27 cellular contexts compared by ENCODE assay signal in genomic region chr20:49091104-49091503, GRCh38. TPM values are rescaled to one million over a fixed set of nuclear protein-coding genes. Genes with fewer than 3 reads are reported as not detected.
DNase-seq lines count a peak whose midpoint lies in the region; ATAC-seq, FAIRE-seq and TF ChIP-seq lines count a peak whose summit lies in the region.
"Had no signal": no experiment of that assay in that cellular context is flagged by ENCODE, and none has a peak within 500 bp of the region (broad histone marks: within the 10 kb centered on the region; RNA-seq: fewer than 3 reads in every experiment).

No MANE protein-coding gene starts in this region.

- H3K27me3 ChIP-seq in PC-9 (ENCODE audit: insufficient read depth, low read depth) (no peaks in the 10 kb centered on the region), trophoblast cell (ENCODE audit: insufficient read depth, low read length) (no peaks in the 10 kb centered on the region)
- H3K27me3 ChIP-seq in CD4-positive, alpha-beta memory T cell (ENCODE audit: insufficient read depth, low read length) = no peaks in the 10 kb centered on the region
- H3K27me3 ChIP-seq: BE2C; BLaER1 treated with 17β-estradiol and CSF1 and Interleukin-3, amounts not matched to agents 10 nM and 100 nM had no signal

- H3K14ac ChIP-seq in trophoblast cell (ENCODE audit: low read length) = no peak overlapping the region

- CTCF ChIA-PET in PC-9 (lab: Charles Lee) = interaction anchor here (0.6 kb wide), 1 partner anchor 114 kb away, joined by 6 read pairs; no protein-coding TSS in a partner anchor
- CTCF ChIA-PET in CD4-positive, alpha-beta memory T cell (lab: Charles Lee; ENCODE audit: partially characterized antibody) = no interaction called here

- no CpG with 5 or more reads among the region's 8 CpGs for WGBS in trophoblast cell (ENCODE audit: extremely low coverage, insufficient coverage, insufficient read length)

- H3K79me2 ChIP-seq in PC-9 (ENCODE audit: low read depth) (0 out of 2 replicates have a peak, but pooled peaks cover 3% of the 10 kb centered on the region), trophoblast cell (ENCODE audit: control insufficient read depth, insufficient read depth, low read length, poor library complexity) (no peaks in the 10 kb centered on the region)

- H2AFZ ChIP-seq in PC-9 (no peak overlapping the region), trophoblast cell (ENCODE audit: insufficient read depth, low read length, poor library complexity) (no peak overlapping the region)

- BruUV-seq in PC-9 (replicated peaks; lab: Mats Ljungman, UMichigan) = TSS peak; percentile 1

- no peaks in the 10 kb centered on the region for H3K9me3 Mint-ChIP-seq in activated T-cell treated with anti-CD3 and anti-CD28 coated beads, Interleukin-2, amount 50 U/mL, for 24 hours
- no peaks in the 10 kb centered on the region for H3K9me3 Mint-ChIP-seq in activated T-cell treated with anti-CD3 and anti-CD28 coated beads, Interleukin-2, amount 50 U/mL, for 72 hours
- H3K9me3 Mint-ChIP-seq in effector memory CD8-positive, alpha-beta T cell = no peaks in the 10 kb centered on the region
- no peaks in the 10 kb centered on the region for H3K9me3 Mint-ChIP-seq in CD4-positive, alpha-beta memory T cell
- H3K9me3 Mint-ChIP-seq: CD14-positive monocyte; CD4-positive, alpha-beta T cell; HFFc6 had no signal

- no peaks in the 10 kb centered on the region for H3K27me3 Mint-ChIP-seq in activated T-cell treated with anti-CD3 and anti-CD28 coated beads, Interleukin-2, amount 50 U/mL, for 24 hours
- H3K27me3 Mint-ChIP-seq in activated T-cell treated with anti-CD3 and anti-CD28 coated beads, Interleukin-2, amount 50 U/mL, for 72 hours (ENCODE audit: low read depth) = no peaks in the 10 kb centered on the region
- no peaks in the 10 kb centered on the region for H3K27me3 Mint-ChIP-seq in effector memory CD8-positive, alpha-beta T cell
- no peaks in the 10 kb centered on the region for H3K27me3 Mint-ChIP-seq in CD4-positive, alpha-beta memory T cell
- H3K27me3 Mint-ChIP-seq: CD4-positive, alpha-beta T cell had no signal

- H3K9me2 ChIP-seq in PC-9 (ENCODE audit: insufficient read depth) = no peaks in the 10 kb centered on the region

- no peak overlapping the region for H3K4me3 ChIP-seq in PC-9
- H3K4me3 ChIP-seq in trophoblast cell (ENCODE audit: low read depth, low read length) = no peak overlapping the region
- H3K4me3 ChIP-seq in CD4-positive, alpha-beta memory T cell (ENCODE audit: low read length in 2 of 2) = no peak overlapping the region
- H3K4me3 ChIP-seq: A549; BLaER1 treated with 17β-estradiol and CSF1 and Interleukin-3, amounts not matched to agents 10 nM and 100 nM; HAP-1 had no signal

- no peak overlapping the region for H3K4ac ChIP-seq in trophoblast cell (ENCODE audit: low read depth, low read length)

- peaks cover 41% of the 10 kb centered on the region; the same call in 1 of the 2 replicates for H3F3A ChIP-seq in PC-9 (ENCODE audit: insufficient read depth, low read depth)

- H3K9ac ChIP-seq in trophoblast cell (ENCODE audit: low read length) = peak overlapping the region; percentile 18
- H3K9ac ChIP-seq: BLaER1 treated with 17β-estradiol and CSF1 and Interleukin-3, amounts not matched to agents 10 nM and 100 nM had no signal

- no peak overlapping the region for H2BK120ac ChIP-seq in trophoblast cell (ENCODE audit: insufficient read depth, low read length, poor library complexity)

- no peak for TF ChIP-seq CTCF in PC-9 (conservative IDR thresholded peaks at IDR 0.05)

- no peak for FAIRE-seq in frontal cortex (lab: Jason Lieb, UNC)
- FAIRE-seq: A549, GM12891, GM18507, H54 had no signal

- POLR2A ChIA-PET in PC-9 (lab: Charles Lee; ENCODE audit: unreplicated experiment) = no interaction called here
- POLR2A ChIA-PET in CD4-positive, alpha-beta memory T cell (lab: Charles Lee; ENCODE audit: partially characterized antibody) = no interaction called here

- no peak overlapping the region for H4K8ac ChIP-seq in trophoblast cell (ENCODE audit: low read depth, low read length)

- no peak overlapping the region for H3K4me2 ChIP-seq in PC-9
- H3K4me2 ChIP-seq in trophoblast cell (ENCODE audit: low read length) = no peak overlapping the region
- H3K4me2 ChIP-seq: A549; BLaER1 treated with 17β-estradiol and CSF1 and Interleukin-3, amounts not matched to agents 10 nM and 100 nM had no signal

- no peak overlapping the region for H3K23ac ChIP-seq in trophoblast cell (ENCODE audit: low read length)

- H3K36me3 ChIP-seq in PC-9 (ENCODE audit: low read depth) (peaks cover 60% of the 10 kb centered on the region), trophoblast cell (ENCODE audit: control insufficient read depth in 1 of 2, insufficient read depth in 2 of 2, low read length in 2 of 2) (peaks cover 32 to 54% of the 10 kb centered on the region in 2 experiments)
- peaks cover 76% of the 10 kb centered on the region for H3K36me3 ChIP-seq in CD4-positive, alpha-beta memory T cell (ENCODE audit: insufficient read depth, low read length)

- H3K4me1 Mint-ChIP-seq in activated T-cell treated with anti-CD3 and anti-CD28 coated beads, Interleukin-2, amount 50 U/mL, for 24 hours (ENCODE audit: low read depth) = no peaks in the 10 kb centered on the region
- H3K4me1 Mint-ChIP-seq in activated T-cell treated with anti-CD3 and anti-CD28 coated beads, Interleukin-2, amount 50 U/mL, for 72 hours (ENCODE audit: low read depth) = no peaks in the 10 kb centered on the region
- no peaks in the 10 kb centered on the region for H3K4me1 Mint-ChIP-seq in effector memory CD8-positive, alpha-beta T cell (ENCODE audit: low read depth in 2 of 2)
- H3K4me1 Mint-ChIP-seq in CD4-positive, alpha-beta memory T cell = no peaks in the 10 kb centered on the region
- H3K4me1 Mint-ChIP-seq: CD14-positive monocyte had no signal

- H3K9me3 ChIP-seq in PC-9 (ENCODE audit: insufficient read depth, low read depth) (no peaks in the 10 kb centered on the region), trophoblast cell (ENCODE audit: insufficient read depth, low read depth, low read length) (no peaks in the 10 kb centered on the region)
- H3K9me3 ChIP-seq in CD4-positive, alpha-beta memory T cell (ENCODE audit: control insufficient read depth in 1 of 2, low read length in 2 of 2) = no peaks in the 10 kb centered on the region
- H3K9me3 ChIP-seq: A549; BE2C; BLaER1 treated with 17β-estradiol and CSF1 and Interleukin-3, amounts not matched to agents 10 nM and 100 nM; HAP-1 had no signal

- no peak overlapping the region for H3K4me3 Mint-ChIP-seq in activated T-cell treated with anti-CD3 and anti-CD28 coated beads, Interleukin-2, amount 50 U/mL, for 24 hours
- no peak overlapping the region for H3K4me3 Mint-ChIP-seq in activated T-cell treated with anti-CD3 and anti-CD28 coated beads, Interleukin-2, amount 50 U/mL, for 72 hours
- H3K4me3 Mint-ChIP-seq in effector memory CD8-positive, alpha-beta T cell = no peak overlapping the region
- no peak overlapping the region for H3K4me3 Mint-ChIP-seq in CD4-positive, alpha-beta memory T cell
- H3K4me3 Mint-ChIP-seq: CD14-positive monocyte; CD4-positive, alpha-beta T cell; HFFc6 had no signal

- H2AK5ac ChIP-seq in trophoblast cell (ENCODE audit: low read length) = no peak overlapping the region

- H3K18ac ChIP-seq in trophoblast cell (ENCODE audit: low read length) = no peak overlapping the region

- ATAC-seq in activated T-cell treated with anti-CD3 and anti-CD28 coated beads, Interleukin-2, amount 50 U/mL, for 72 hours (replicated peaks in 1 of 2) = no peak
- ATAC-seq in effector memory CD8-positive, alpha-beta T cell (replicated peaks) = no peak
- ATAC-seq: A549 had no signal

- H4K91ac ChIP-seq in trophoblast cell (ENCODE audit: low read depth, low read length) = no peak overlapping the region

- no peak overlapping the region for H2BK12ac ChIP-seq in trophoblast cell (ENCODE audit: low read length)

- no peaks in the 10 kb centered on the region for H3K4me1 ChIP-seq in PC-9 (replicated peaks; ENCODE audit: insufficient read depth)
- H3K4me1 ChIP-seq in trophoblast cell (ENCODE audit: control insufficient read depth in 1 of 2, insufficient read depth in 2 of 2, low read length in 2 of 2) = no peaks in the 10 kb centered on the region
- no peaks in the 10 kb centered on the region for H3K4me1 ChIP-seq in CD4-positive, alpha-beta memory T cell (ENCODE audit: insufficient read depth, low read length)
- H3K4me1 ChIP-seq: A549, BE2C, HAP-1 had no signal

- H3K27ac ChIP-seq in PC-9 = no peak overlapping the region
- H3K27ac ChIP-seq in trophoblast cell (ENCODE audit: low read depth, low read length) = no peak overlapping the region
- H3K27ac ChIP-seq in CD4-positive, alpha-beta memory T cell (ENCODE audit: low read depth, low read length) = no peak overlapping the region
- H3K27ac ChIP-seq: A549; BLaER1 treated with 17β-estradiol and CSF1 and Interleukin-3, amounts not matched to agents 10 nM and 100 nM had no signal

- no peak for DNase-seq in activated T-cell treated with anti-CD3 and anti-CD28 coated beads, Interleukin-2, amount 50 U/mL, for 24 hours
- DNase-seq in activated T-cell treated with anti-CD3 and anti-CD28 coated beads, Interleukin-2, amount 50 U/mL, for 72 hours = no peak
- DNase-seq in PC-9 (no peak), trophoblast cell (no peak), frontal cortex (ENCODE audit: low spot score in 2 of 2) (no peak), head of caudate nucleus (no peak)
- no peak for DNase-seq in effector memory CD8-positive, alpha-beta T cell
- no peak for DNase-seq in CD4-positive, alpha-beta memory T cell
- DNase-seq: 8988T; ACHN; AML-193; BE2C; Calu3; CD4-positive, alpha-beta T cell; COR-L47; DMS53; DMS79 treated with DMSO at 0.1 percent for 48 hours; GF-D8; GOT3; HFFc6 had no signal

- H2BK5ac ChIP-seq in trophoblast cell (ENCODE audit: low read depth, low read length, poor library complexity) = no peak overlapping the region

- H3K36me3 Mint-ChIP-seq in activated T-cell treated with anti-CD3 and anti-CD28 coated beads, Interleukin-2, amount 50 U/mL, for 24 hours (ENCODE audit: low read depth) = peaks cover 96% of the 10 kb centered on the region
- H3K36me3 Mint-ChIP-seq in activated T-cell treated with anti-CD3 and anti-CD28 coated beads, Interleukin-2, amount 50 U/mL, for 72 hours (ENCODE audit: insufficient read depth in 2 of 2) = peaks cover 3 to 43% of the 10 kb centered on the region in 2 donors
- H3K36me3 Mint-ChIP-seq in effector memory CD8-positive, alpha-beta T cell (ENCODE audit: insufficient read depth) = peaks cover 92% of the 10 kb centered on the region
- peaks cover 56 to 80% of the 10 kb centered on the region in 2 donors for H3K36me3 Mint-ChIP-seq in CD4-positive, alpha-beta memory T cell

- intact Hi-C loops in PC-9 (cut with micrococcal nuclease; ENCODE audit: unreplicated experiment) (no loop called here), head of caudate nucleus (cut with DNase I) (no loop called here)
- intact Hi-C loops in CD4-positive, alpha-beta memory T cell (cut with micrococcal nuclease) = no loop called here

- H3K27ac Mint-ChIP-seq in activated T-cell treated with anti-CD3 and anti-CD28 coated beads, Interleukin-2, amount 50 U/mL, for 24 hours = peak overlapping the region; percentile 6
- no peak overlapping the region for H3K27ac Mint-ChIP-seq in activated T-cell treated with anti-CD3 and anti-CD28 coated beads, Interleukin-2, amount 50 U/mL, for 72 hours
- peak overlapping the region; percentile 8 to 51 for H3K27ac Mint-ChIP-seq in effector memory CD8-positive, alpha-beta T cell
- H3K27ac Mint-ChIP-seq in CD4-positive, alpha-beta memory T cell = peak overlapping the region in 1 of 7 donors; percentile 19
- H3K27ac Mint-ChIP-seq: CD4-positive, alpha-beta T cell; HFFc6 had no signal

- H3K79me1 ChIP-seq in trophoblast cell (ENCODE audit: low read length) = no peaks in the 10 kb centered on the region

- no peaks in the 10 kb centered on the region for H4K20me1 ChIP-seq in PC-9 (ENCODE audit: insufficient read depth)

- H4K12ac ChIP-seq in trophoblast cell (ENCODE audit: low read depth, low read length) = no peak overlapping the region

RNA-seq across cellular contexts. Expression of gene CSE1L, which starts 45.0 kb away (rescaled TPM):
- total RNA-seq in activated T-cell treated with anti-CD3 and anti-CD28 coated beads, Interleukin-2, amount 50 U/mL, for 72 hours = 10 to 100 TPM; 54.7 to 61.3 TPM
- total RNA-seq in PC-9 (2021) (83.1 and 132 TPM in 2 replicates), frontal cortex (172 TPM)
- 117 TPM in 2 replicates for polyA plus RNA-seq in trophoblast cell (2013)
- total RNA-seq in CD4-positive, alpha-beta memory T cell = 10 to 100 TPM; 44.5 to 45.8 TPM
- 10 to 100 TPM; 24.1 to 37.3 TPM for polyA plus RNA-seq in CD4-positive, alpha-beta memory T cell
